ENCODE assay signal across 8 cellular contexts in the genomic region with DNA sequence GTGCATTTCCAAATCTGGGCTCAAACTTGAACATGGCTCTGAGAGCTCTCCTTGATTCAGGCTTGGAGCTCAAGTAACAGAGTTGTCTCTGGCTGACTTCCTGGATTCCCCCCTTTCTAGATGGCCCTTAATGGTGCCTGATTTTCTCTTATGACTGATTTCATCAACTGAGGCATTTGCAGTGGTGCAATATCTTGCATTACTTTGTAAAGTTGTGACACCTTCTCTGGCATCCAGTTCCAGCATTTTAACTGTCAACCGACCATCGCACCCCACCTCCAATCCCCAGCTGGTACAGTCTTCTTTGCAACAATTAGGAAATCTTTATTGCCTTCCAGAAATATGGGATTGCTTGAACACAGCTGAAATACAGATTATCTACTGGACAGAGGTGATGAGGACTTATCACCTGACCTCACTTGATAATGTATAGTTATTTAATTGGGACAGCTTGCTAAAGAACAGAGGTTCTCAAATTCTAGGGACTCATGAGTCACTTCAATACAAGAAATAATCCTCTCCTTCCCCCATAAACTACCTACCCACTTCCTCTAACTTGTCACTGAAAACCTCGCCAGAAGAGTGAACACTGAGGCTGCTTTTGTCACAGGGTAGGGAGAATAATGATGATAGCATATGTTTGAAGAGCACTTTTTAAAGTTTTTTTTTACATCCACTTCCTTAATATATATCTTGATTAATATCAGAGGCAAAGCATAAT. TPM values are rescaled to one million over a fixed set of nuclear protein-coding genes. Genes with fewer than 3 reads are reported as not detected.
DNase-seq lines count a peak whose midpoint lies in the region; ATAC-seq and TF ChIP-seq lines count a peak whose summit lies in the region.

No MANE protein-coding gene starts in this region.

- peaks cover 47% of the 10 kb centered on the region for H3K4me1 Mint-ChIP-seq in dendritic cell treated with granulocyte-macrophage colony-stimulating factor and Interleukin-4, amounts not matched to agents 40 ng/mL and 50 ng/mL, for 4 days (ENCODE audit: low read depth)

- H3K36me3 Mint-ChIP-seq in dendritic cell treated with granulocyte-macrophage colony-stimulating factor and Interleukin-4, amounts not matched to agents 40 ng/mL and 50 ng/mL, for 4 days (ENCODE audit: low read depth): no peaks in the 10 kb centered on the region

- ATAC-seq in GM19043 (IDR thresholded peaks at IDR 0.05; ENCODE audit: low read depth, unreplicated experiment): peak; percentile 39

- H3K27ac Mint-ChIP-seq in dendritic cell treated with granulocyte-macrophage colony-stimulating factor and Interleukin-4, amounts not matched to agents 40 ng/mL and 50 ng/mL, for 4 days: peak overlapping the region; percentile 82

- H3K27me3 ChIP-seq in MG63: no peaks in the 10 kb centered on the region

- H3K27me3 Mint-ChIP-seq in dendritic cell treated with granulocyte-macrophage colony-stimulating factor and Interleukin-4, amounts not matched to agents 40 ng/mL and 50 ng/mL, for 4 days: peaks cover 1% of the 10 kb centered on the region

- TF ChIP-seq CTCF in AG10803 (conservative IDR thresholded peaks at IDR 0.05; ENCODE audit: low read length): no peak

- H3K9me3 ChIP-seq in MG63: no peaks in the 10 kb centered on the region

- intact Hi-C loops in dendritic cell treated with granulocyte-macrophage colony-stimulating factor and Interleukin-4, amounts not matched to agents 40 ng/mL and 50 ng/mL, for 4 days (cut with micrococcal nuclease): loop anchor here (5.0 kb wide), 1 partner anchor 230 kb away; no protein-coding TSS in a partner anchor

- no peaks in the 10 kb centered on the region; the same call in 1 of the 2 replicates for H3K36me3 ChIP-seq in MG63

- peak; percentile 69 for DNase-seq in AG10803 (ENCODE audit: low read depth)
- peak; percentile 82 for DNase-seq in M059J (ENCODE audit: low read depth)
- no peak for DNase-seq in MG63
- DNase-seq in activated gamma-delta T cell treated with Interleukin-2 at 50 U/mL for 16 hours: no peak
- DNase-seq in activated CD8-positive, alpha-beta memory T cell treated with anti-CD3 and anti-CD28 coated beads, Interleukin-2, amount 50 U/mL, for 48 hours: no peak
- no peak for DNase-seq in HT-29 (ENCODE audit: low spot score)

- no peaks in the 10 kb centered on the region for H3K9me3 Mint-ChIP-seq in dendritic cell treated with granulocyte-macrophage colony-stimulating factor and Interleukin-4, amounts not matched to agents 40 ng/mL and 50 ng/mL, for 4 days

- H3K4me3 ChIP-seq in AG10803 (ENCODE audit: low read length): no peak overlapping the region
- no peak overlapping the region for H3K4me3 ChIP-seq in MG63

- H3K4me3 Mint-ChIP-seq in dendritic cell treated with granulocyte-macrophage colony-stimulating factor and Interleukin-4, amounts not matched to agents 40 ng/mL and 50 ng/mL, for 4 days: peak overlapping the region; percentile 2

RNA-seq across cellular contexts. Expression of gene FILIP1L, which starts 41.8 kb away (rescaled TPM):
- 35.1 and 43.2 TPM in 2 replicates for total RNA-seq in M059J (2014; rRNA removed; shearing (Covaris generic))
- 19.9 and 31.5 TPM in 2 replicates for total RNA-seq in MG63 (2014; rRNA removed; shearing (Covaris generic); ENCODE audit: low replicate concordance)
- total RNA-seq in HT-29 (2014; rRNA removed; shearing (Covaris generic)): 1.2 and 1.8 TPM in 2 replicates

Comparison
In these comparisons a context has a peak if more than half of its experiments do, and no peak if none do; other contexts are left out.
1. DNase-seq: peak in AG10803 (single experiment) and M059J (single experiment); none in MG63 (single experiment), activated gamma-delta T cell treated with Interleukin-2 at 50 U/mL for 16 hours (single experiment), activated CD8-positive, alpha-beta memory T cell treated with anti-CD3 and anti-CD28 coated beads, Interleukin-2, amount 50 U/mL, for 48 hours (single experiment) and HT-29 (single experiment).